Comparison of ENCODE assay signal across 10 cellular contexts in genomic region chr11:104531075-104531474, GRCh38.
DNase-seq lines count a peak whose midpoint lies in the region; ATAC-seq and TF ChIP-seq lines count a peak whose summit lies in the region.
"Had no signal": no experiment of that assay in that cellular context is flagged by ENCODE, and none has a peak within 500 bp of the region (broad histone marks: within the 10 kb centered on the region; RNA-seq: fewer than 3 reads in every experiment).

No MANE protein-coding gene starts in this region.

- H3K27me3 ChIP-seq in WERI-Rb-1 (ENCODE audit: insufficient read depth, low read depth, severe bottlenecking) (no peaks in the 10 kb centered on the region), mesendoderm (ENCODE audit: insufficient read depth, low read length, poor library complexity) (no peaks in the 10 kb centered on the region)

- H3K4ac ChIP-seq in mesendoderm (ENCODE audit: low read depth, low read length), result no peak overlapping the region

- H3K9ac ChIP-seq in mesendoderm (ENCODE audit: low read length), result no peak overlapping the region

- H3K36me3 ChIP-seq in WERI-Rb-1 (no peaks in the 10 kb centered on the region), mesendoderm (ENCODE audit: control insufficient read depth, insufficient read depth, low read length) (no peaks in the 10 kb centered on the region)

- peak; percentile 13 for DNase-seq in GM12865 (ENCODE audit: low read depth)
- DNase-seq in HFF-Myc (ENCODE audit: extremely low read depth, low read depth), result no peak
- no peak for DNase-seq in WERI-Rb-1
- DNase-seq in mesendoderm, result peak; percentile 66
- DNase-seq in left colon, result no peak
- DNase-seq in hepatic stellate cell (ENCODE audit: low spot score), result no peak
- no peak for DNase-seq in NCI-H2081 treated with DMSO at 0.1 percent for 48 hours (lab: John Stamatoyannopoulos, UW)
- DNase-seq: cerebellar nuclear complex, mucosa of descending colon had no signal

- no peak overlapping the region for H3K56ac ChIP-seq in mesendoderm (ENCODE audit: low read length)

- H2AK5ac ChIP-seq in mesendoderm (ENCODE audit: low read length), result no peak overlapping the region

- no peaks in the 10 kb centered on the region for H3K9me3 ChIP-seq in WERI-Rb-1 (ENCODE audit: severe bottlenecking)
- H3K9me3 ChIP-seq: mucosa of descending colon had no signal

- H2BK15ac ChIP-seq in mesendoderm (replicated peaks; ENCODE audit: low read depth), result no peak overlapping the region

- H3K4me1 ChIP-seq in mesendoderm (ENCODE audit: control insufficient read depth, low read depth, low read length), result no peaks in the 10 kb centered on the region

- no peak overlapping the region for H4K5ac ChIP-seq in mesendoderm (ENCODE audit: low read length)

- TF ChIP-seq CTCF in GM12865 (IDR thresholded peaks at IDR 0.05; ENCODE audit: insufficient read depth, low read depth, low read length, missing control alignments) (peak; percentile 17), HFF-Myc (IDR thresholded peaks at IDR 0.05; ENCODE audit: low read depth, low read length, missing control alignments) (peak; percentile 14), WERI-Rb-1 (IDR thresholded peaks at IDR 0.05; ENCODE audit: low read depth, low read length) (peak; percentile 27; the same call in 1 of the 2 replicates)

- H3K23ac ChIP-seq in mesendoderm (ENCODE audit: low read length), result no peak overlapping the region

- no CpG with 5 or more reads among the region's 2 CpGs for WGBS in mesendoderm (ENCODE audit: extremely low coverage, insufficient coverage, low lambda C conversion rate)

- ATAC-seq in left colon, result no peak
- ATAC-seq in GM21447 (IDR thresholded peaks at IDR 0.05; ENCODE audit: unreplicated experiment), result no peak
- ATAC-seq: mucosa of descending colon had no signal

- no peaks in the 10 kb centered on the region for H3K79me2 ChIP-seq in mesendoderm (ENCODE audit: control insufficient read depth, insufficient read depth, low read length)

- no peak overlapping the region for H3K27ac ChIP-seq in WERI-Rb-1
- no peak overlapping the region for H3K27ac ChIP-seq in mesendoderm (ENCODE audit: low read depth, low read length)

- H4K8ac ChIP-seq in mesendoderm (ENCODE audit: low read depth, low read length), result no peak overlapping the region

- intact Hi-C loops in left colon (cut with DNase I, micrococcal nuclease), result no loop called here

- no peak overlapping the region for H3K4me3 ChIP-seq in GM12865 (ENCODE audit: low read depth, low read length)
- no peak overlapping the region for H3K4me3 ChIP-seq in HFF-Myc (replicated peaks; ENCODE audit: low read depth, low read length)
- no peak overlapping the region for H3K4me3 ChIP-seq in WERI-Rb-1 (ENCODE audit: low read depth, low read length)
- no peak overlapping the region for H3K4me3 ChIP-seq in mesendoderm (ENCODE audit: low read length)
- H3K4me3 ChIP-seq: mucosa of descending colon had no signal

- H3K4me2 ChIP-seq in mesendoderm (ENCODE audit: low read length), result no peak overlapping the region

- H2BK120ac ChIP-seq in mesendoderm (ENCODE audit: low read depth, low read length), result no peak overlapping the region

- no peak overlapping the region for H3K18ac ChIP-seq in mesendoderm (ENCODE audit: low read length)

- no peaks in the 10 kb centered on the region for H3K79me1 ChIP-seq in mesendoderm (ENCODE audit: low read length)

- no peak overlapping the region for H2BK5ac ChIP-seq in mesendoderm (ENCODE audit: low read length)

Comparison
In these comparisons a context has a peak if more than half of its experiments do, and no peak if none do; other contexts are left out.
1. DNase-seq: peak in GM12865 (single experiment) and mesendoderm (single experiment); none in HFF-Myc (single experiment), WERI-Rb-1 (single experiment), left colon (0 of 2), hepatic stellate cell (single experiment) and NCI-H2081 treated with DMSO at 0.1 percent for 48 hours (single experiment).
2. Peak in every context shown above with its lines, with median percentiles within 50 percentile points of each other: CTCF ChIP-seq.